ENCODE assay signal across 20 cellular contexts in genomic region chr11:45446426-45446825, GRCh38.
DNase-seq lines count a peak whose midpoint lies in the region; ATAC-seq, FAIRE-seq and TF ChIP-seq lines count a peak whose summit lies in the region.
"Had no signal": no experiment of that assay in that cellular context is flagged by ENCODE, and none has a peak within 500 bp of the region (broad histone marks: within the 10 kb centered on the region; RNA-seq: fewer than 3 reads in every experiment).

No MANE protein-coding gene starts in this region.

- H3K79me2 ChIP-seq in HCT116 (ENCODE audit: insufficient read depth, low read length): no peaks in the 10 kb centered on the region
- no peaks in the 10 kb centered on the region for H3K79me2 ChIP-seq in K562 (ENCODE audit: control insufficient read depth, insufficient read depth, low read length)
- no peaks in the 10 kb centered on the region for H3K79me2 ChIP-seq in neural progenitor cell (ENCODE audit: low read depth)
- H3K79me2 ChIP-seq in GM23248 (ENCODE audit: insufficient read depth): no peaks in the 10 kb centered on the region

- H4K20me1 ChIP-seq in HCT116 (ENCODE audit: insufficient read depth) (no peaks in the 10 kb centered on the region), K562 (replicated peaks; ENCODE audit: control insufficient read depth, insufficient read depth, low read length) (no peaks in the 10 kb centered on the region; the same call in 1 of the 2 replicates), neural progenitor cell (ENCODE audit: low read depth) (no peaks in the 10 kb centered on the region), GM23248 (ENCODE audit: insufficient read depth) (no peaks in the 10 kb centered on the region)
- H4K20me1 ChIP-seq: BLaER1 treated with 17β-estradiol and CSF1 and Interleukin-3, amounts not matched to agents 10 nM and 100 nM had no signal

- TF ChIP-seq CTCF in HCT116 (IDR thresholded peaks at IDR 0.05 in 2 of 3, conservative IDR thresholded peaks at IDR 0.05 in 1 of 3; ENCODE audit: borderline replicate concordance in 1 of 3, insufficient read depth in 1 of 3, low read depth in 2 of 3, low read length in 2 of 3) (no peak), K562 (IDR thresholded peaks at IDR 0.05 in 2 of 3, conservative IDR thresholded peaks at IDR 0.05 in 1 of 3; ENCODE audit: insufficient read depth in 2 of 3, low read depth in 1 of 3, low read length in 3 of 3) (no peak), neural progenitor cell (IDR thresholded peaks at IDR 0.05) (no peak)

- H3K27ac ChIP-seq in HCT116 (ENCODE audit: low read depth, low read length) (no peak overlapping the region), K562 (ENCODE audit: extremely low read depth, low read depth, low read length) (no peak overlapping the region), neural progenitor cell (no peak overlapping the region), GM23248 (no peak overlapping the region)
- H3K27ac ChIP-seq: A549; BLaER1 treated with 17β-estradiol and CSF1 and Interleukin-3, amounts not matched to agents 10 nM and 100 nM; C4-2B had no signal

- no peak for FAIRE-seq in K562 (lab: Jason Lieb, UNC)
- FAIRE-seq: A549, D721Med, G401.6, GM12891, GM19239 had no signal

- H3K27ac Mint-ChIP-seq in neural progenitor cell: peak overlapping the region; percentile 5
- H3K27ac Mint-ChIP-seq: B cell; CD4-positive, alpha-beta T cell; CD8-positive, alpha-beta T cell had no signal

- H3K36me3 ChIP-seq in HCT116 (ENCODE audit: control insufficient read depth in 1 of 2, insufficient read depth in 2 of 2, low read length in 2 of 2) (no peaks in the 10 kb centered on the region), K562 (ENCODE audit: control insufficient read depth, insufficient read depth, low read length) (no peaks in the 10 kb centered on the region), neural progenitor cell (no peaks in the 10 kb centered on the region), GM23248 (ENCODE audit: low read depth) (no peaks in the 10 kb centered on the region)
- H3K36me3 ChIP-seq: BLaER1 treated with 17β-estradiol and CSF1 and Interleukin-3, amounts not matched to agents 10 nM and 100 nM had no signal

- H3K9me3 ChIP-seq in HCT116 (ENCODE audit: control insufficient read depth in 1 of 2, insufficient read depth in 1 of 2, low read depth in 1 of 2, low read length in 2 of 2) (no peaks in the 10 kb centered on the region), K562 (replicated peaks; ENCODE audit: control insufficient read depth, insufficient read depth, low read depth, low read length) (no peaks in the 10 kb centered on the region), neural progenitor cell (ENCODE audit: low read depth) (no peaks in the 10 kb centered on the region), GM23248 (ENCODE audit: low read depth) (no peaks in the 10 kb centered on the region)
- H3K9me3 ChIP-seq: A549; BLaER1 treated with 17β-estradiol and CSF1 and Interleukin-3, amounts not matched to agents 10 nM and 100 nM; Caco-2 had no signal

- ATAC-seq in HCT116: no peak
- no peak for ATAC-seq in K562
- ATAC-seq: A549; CD8-positive, alpha-beta T cell had no signal

- CTCF ChIA-PET in HCT116 (lab: Charles Lee): no interaction called here
- CTCF ChIA-PET in K562 (lab: Yijun Ruan, JAX; ENCODE audit: low intra/inter-chr PET ratio): no interaction called here

- no peak overlapping the region for H3K9ac ChIP-seq in HCT116 (ENCODE audit: low read length)
- H3K9ac ChIP-seq in K562 (ENCODE audit: insufficient read depth in 1 of 2, low read depth in 2 of 2, low read length in 2 of 2): no peak overlapping the region
- no peak overlapping the region for H3K9ac ChIP-seq in neural progenitor cell
- no peak overlapping the region for H3K9ac ChIP-seq in GM23248
- H3K9ac ChIP-seq: BLaER1 treated with 17β-estradiol and CSF1 and Interleukin-3, amounts not matched to agents 10 nM and 100 nM had no signal

- peaks cover 14% of the 10 kb centered on the region for H3K4me1 Mint-ChIP-seq in neural progenitor cell
- H3K4me1 Mint-ChIP-seq: B cell had no signal

- RAD21 ChIA-PET in HCT116 (lab: Charles Lee; ENCODE audit: low non-redundant PET in 1 of 2, low total read pairs in 2 of 2, uncharacterized antibody in 2 of 2, unreplicated experiment in 2 of 2): no interaction called here

- H3K9me1 ChIP-seq in K562 (ENCODE audit: control insufficient read depth, insufficient read depth, low read length): no peaks in the 10 kb centered on the region

- H3K36me3 Mint-ChIP-seq in neural progenitor cell: no peaks in the 10 kb centered on the region
- H3K36me3 Mint-ChIP-seq: CD8-positive, alpha-beta T cell had no signal

- H3K4me3 Mint-ChIP-seq in neural progenitor cell: no peak overlapping the region
- H3K4me3 Mint-ChIP-seq: B cell; CD4-positive, alpha-beta T cell; CD8-positive, alpha-beta T cell had no signal

- H3K4me2 ChIP-seq in HCT116 (ENCODE audit: low read length) (no peak overlapping the region), K562 (ENCODE audit: insufficient read depth, low read length) (no peak overlapping the region), neural progenitor cell (no peak overlapping the region), GM23248 (ENCODE audit: unreplicated experiment) (no peak overlapping the region)
- H3K4me2 ChIP-seq: A549; BLaER1 treated with 17β-estradiol and CSF1 and Interleukin-3, amounts not matched to agents 10 nM and 100 nM had no signal

- no peaks in the 10 kb centered on the region for H3K9me2 ChIP-seq in HCT116 (ENCODE audit: insufficient read depth)
- H3K9me2 ChIP-seq in GM23248 (ENCODE audit: insufficient read depth): no peaks in the 10 kb centered on the region

- in situ Hi-C loops in K562 (cut with MboI) (no loop called here), GM23248 (cut with MboI) (no loop called here)

- H3K27me3 Mint-ChIP-seq in neural progenitor cell (ENCODE audit: insufficient read depth, low read depth): peaks cover 22% of the 10 kb centered on the region

- H2AFZ ChIP-seq in HCT116 (ENCODE audit: low read depth, low read length, poor library complexity, severe bottlenecking) (no peak overlapping the region), K562 (ENCODE audit: low read depth, low read length) (no peak overlapping the region), neural progenitor cell (replicated peaks) (no peak overlapping the region), GM23248 (no peak overlapping the region)

- H3K9me3 Mint-ChIP-seq in neural progenitor cell: no peaks in the 10 kb centered on the region
- H3K9me3 Mint-ChIP-seq: CD4-positive, alpha-beta T cell; CD8-positive, alpha-beta T cell had no signal

- BruUV-seq in HCT116 (replicated peaks; lab: Mats Ljungman, UMichigan): no TSS peak
- BruUV-seq in K562 (replicated peaks; lab: Mats Ljungman, UMichigan): no TSS peak

- intact Hi-C loops in HCT116 (cut with micrococcal nuclease) (no loop called here), K562 (cut with micrococcal nuclease) (no loop called here)

- H3K27me3 ChIP-seq in HCT116 (ENCODE audit: insufficient read depth, low read length): peaks cover 54% of the 10 kb centered on the region
- H3K27me3 ChIP-seq in K562 (ENCODE audit: control insufficient read depth in 2 of 2, insufficient read depth in 2 of 2, low read length in 2 of 2): peaks cover 3 to 22% of the 10 kb centered on the region in 2 experiments; a peak in 3 of 5 replicates
- H3K27me3 ChIP-seq in neural progenitor cell: no peaks in the 10 kb centered on the region
- H3K27me3 ChIP-seq in GM23248 (replicated peaks; ENCODE audit: insufficient read depth): peaks cover 18% of the 10 kb centered on the region
- H3K27me3 ChIP-seq: BLaER1 treated with 17β-estradiol and CSF1 and Interleukin-3, amounts not matched to agents 10 nM and 100 nM had no signal

- 0% methylated on average over 5 of the region's 5 CpGs for WGBS in K562 (ENCODE audit: insufficient coverage, low coverage, missing lambda C conversion rate)
- WGBS in GM23248 (ENCODE audit: low coverage in 1 of 2, low lambda C conversion rate in 2 of 2, missing lambda C conversion rate in 2 of 2), 2 experiments: 37 to 43% methylated on average over 5 of the region's 5 CpGs

- TF ChIP-seq POLR2A in HCT116 (IDR thresholded peaks at IDR 0.05; ENCODE audit: borderline replicate concordance, extremely low read depth, insufficient read depth, insufficient read length) (no peak), K562 (conservative IDR thresholded peaks at IDR 0.05) (no peak)

- no peak overlapping the region for H3K4me3 ChIP-seq in HCT116 (replicated peaks in 1 of 2; ENCODE audit: low read depth in 1 of 2, low read length in 2 of 2)
- H3K4me3 ChIP-seq in K562: no peak overlapping the region
- no peak overlapping the region for H3K4me3 ChIP-seq in neural progenitor cell
- H3K4me3 ChIP-seq in GM23248: no peak overlapping the region
- H3K4me3 ChIP-seq: A549; BLaER1 treated with 17β-estradiol and CSF1 and Interleukin-3, amounts not matched to agents 10 nM and 100 nM had no signal

- H3K4me1 ChIP-seq in HCT116 (ENCODE audit: control insufficient read depth in 1 of 2, insufficient read depth in 2 of 2, low read length in 2 of 2) (no peaks in the 10 kb centered on the region), K562 (replicated peaks in 1 of 2; ENCODE audit: control insufficient read depth in 2 of 2, insufficient read depth in 2 of 2, low read length in 2 of 2) (no peaks in the 10 kb centered on the region), neural progenitor cell (peaks cover 5% of the 10 kb centered on the region), GM23248 (ENCODE audit: insufficient read depth) (no peaks in the 10 kb centered on the region)
- H3K4me1 ChIP-seq: A549, Caco-2 had no signal

- no peak for TF ChIP-seq EP300 in K562 (IDR thresholded peaks at IDR 0.05; ENCODE audit: low read length)

- TF ChIP-seq RAD21 in HCT116 (IDR thresholded peaks at IDR 0.05; ENCODE audit: low read depth): no peak
- TF ChIP-seq RAD21 in K562 (CRISPR knock-in tag; conservative IDR thresholded peaks at IDR 0.05 in 1 of 2, IDR thresholded peaks at IDR 0.05 in 1 of 2): no peak

- H3F3A ChIP-seq in neural progenitor cell (ENCODE audit: low read depth): no peaks in the 10 kb centered on the region
- H3F3A ChIP-seq in GM23248 (ENCODE audit: insufficient read depth): no peaks in the 10 kb centered on the region

- POLR2A ChIA-PET in HCT116 (lab: Charles Lee): no interaction called here
- POLR2A ChIA-PET in K562 (lab: Yijun Ruan, JAX): interaction anchor here (0.7 kb wide), 1 partner anchor 213 kb away, joined by 3 read pairs; no protein-coding TSS in a partner anchor

- DNase-seq in HCT116 (ENCODE audit: low read depth, low spot score) (no peak), K562 (ENCODE audit: extremely low read depth in 1 of 4, low spot score in 3 of 4) (no peak), neural progenitor cell (ENCODE audit: low spot score) (no peak), 8988T (no peak), GM23248 (no peak)
- DNase-seq: AML-193; Caco-2; Calu3; CD4-positive, alpha-beta T cell; CD8-positive, alpha-beta T cell; DMS79 treated with DMSO at 0.1 percent for 48 hours; GF-D8 had no signal

TF ChIP-seq in HCT116, 20 proteins besides CTCF, POLR2A, EP300 and RAD21:
- 0 out of 2 replicates have a peak, but pooled peaks have one; percentile 82 for TF ChIP-seq EZH2 (IDR thresholded peaks at IDR 0.05)
- no peak for TF ChIP-seq JUND (IDR thresholded peaks at IDR 0.05)
- no peak for TF ChIP-seq CEBPB (IDR thresholded peaks at IDR 0.05; ENCODE audit: low read depth)

TF ChIP-seq in K562, 482 proteins besides CTCF, POLR2A, EP300 and RAD21 (continues in another document):
- peak; percentile 51; the same call in 1 of the 2 replicates for TF ChIP-seq BCOR (IDR thresholded peaks at IDR 0.05)
- no peak for TF ChIP-seq RB1 (IDR thresholded peaks at IDR 0.05; ENCODE audit: low read depth)
- TF ChIP-seq RBM25 (IDR thresholded peaks at IDR 0.05; ENCODE audit: low read depth, low read length, severe bottlenecking): peak; percentile 87

Comparison
In these comparisons a context has a peak if more than half of its experiments do, and no peak if none do; other contexts are left out.
1. Of the 22 proteins assayed by ChIP-seq in both K562 and HCT116: peak only in K562: none; only in HCT116: EZH2; in both: none; in neither: 21.